32 cellular contexts compared by ENCODE assay signal in genomic region chr10:3511483-3511882, GRCh38.
"Had no signal": no experiment of that assay in that cellular context is flagged by ENCODE, and none has a peak within 500 bp of the region (broad histone marks: within the 10 kb centered on the region; RNA-seq: fewer than 3 reads in every experiment).

No MANE protein-coding gene starts in this region.

- DNase-seq: activated CD4-positive, alpha-beta T cell treated with anti-CD3 and anti-CD28 coated beads for 1 hour; activated CD4-positive, alpha-beta T cell treated with anti-CD3 and anti-CD28 coated beads for 48 hours; activated CD4-positive, CD25-positive, alpha-beta regulatory T cell; activated CD8-positive, alpha-beta memory T cell treated with anti-CD3 and anti-CD28 coated beads for 24 hours; activated CD8-positive, alpha-beta memory T cell treated with anti-CD3 and anti-CD28 coated beads, Interleukin-2, amount 10 ng/mL, durations not matched to agents 7 days and 5 days; activated CD8-positive, alpha-beta memory T cell treated with anti-CD3 and anti-CD28 coated beads, Interleukin-2, amount 50 U/mL, for 48 hours; activated effector memory CD4-positive, alpha-beta T cell treated with anti-CD3 and anti-CD28 coated beads, Interleukin-2, amount 50 U/mL, for 16 hours; activated naive CD4-positive, alpha-beta T cell; activated naive CD8-positive, alpha-beta T cell treated with anti-CD3 and anti-CD28 coated beads, Interleukin-2, amount 10 ng/mL, durations not matched to agents 7 days and 5 days; activated T-cell treated with anti-CD3 and anti-CD28 coated beads, Interleukin-2, amount 50 U/mL, for 48 hours; amygdala; MM.1S; MV-4-11; NCI-H1092; NCI-H1436 treated with DMSO at 0.1 percent for 48 hours; NCI-H1694 treated with DMSO at 0.1 percent for 48 hours; NCI-H2029 treated with DMSO at 0.1 percent for 48 hours; NCI-H2107; NCI-H510A; NCI-H748 treated with DMSO at 0.1 percent for 48 hours; NK-92 treated with Interleukin-12 subunit alpha and Interleukin-12 subunit beta, amount 100 ng/mL, for 24 hours; PC-3; SIG-M5; T1000; WERI-Rb-1 had no signal

- H3K4me3 ChIP-seq: ascending aorta, cardiac muscle cell had no signal

- H3K27ac Mint-ChIP-seq: activated CD4-positive, alpha-beta memory T cell treated with anti-CD3 and anti-CD28 coated beads, Interleukin-2, amount 10 ng/mL, durations not matched to agents 7 days and 5 days; activated CD8-positive, alpha-beta memory T cell treated with anti-CD3 and anti-CD28 coated beads, Interleukin-2, amount 10 ng/mL, durations not matched to agents 7 days and 5 days; activated naive CD4-positive, alpha-beta T cell treated with anti-CD3 and anti-CD28 coated beads, Interleukin-2, amount 50 U/mL, for 24 hours; activated naive CD8-positive, alpha-beta T cell treated with anti-CD3 and anti-CD28 coated beads, Interleukin-2, amount 10 ng/mL, durations not matched to agents 7 days and 5 days had no signal

- H3K36me3 ChIP-seq: ascending aorta, cardiac muscle cell, WERI-Rb-1 had no signal

- H3K27me3 ChIP-seq: ascending aorta, cardiac muscle cell had no signal

- H3K27ac ChIP-seq: ascending aorta, cardiac muscle cell, RWPE1, WERI-Rb-1 had no signal

- ATAC-seq: activated CD8-positive, alpha-beta memory T cell treated with anti-CD3 and anti-CD28 coated beads, Interleukin-2, amount 10 ng/mL, durations not matched to agents 7 days and 5 days; PC-3; Right ventricle myocardium inferior had no signal

- H3K9me3 Mint-ChIP-seq: activated naive CD4-positive, alpha-beta T cell treated with anti-CD3 and anti-CD28 coated beads, Interleukin-2, amount 50 U/mL, for 24 hours; central memory CD8-positive, alpha-beta T cell had no signal

- H3K4me1 ChIP-seq: ascending aorta had no signal

- H3K27me3 Mint-ChIP-seq: activated CD4-positive, alpha-beta memory T cell treated with anti-CD3 and anti-CD28 coated beads, Interleukin-2, amount 10 ng/mL, durations not matched to agents 7 days and 5 days; activated CD8-positive, alpha-beta memory T cell treated with anti-CD3 and anti-CD28 coated beads, Interleukin-2, amount 10 ng/mL, durations not matched to agents 7 days and 5 days; activated naive CD4-positive, alpha-beta T cell treated with anti-CD3 and anti-CD28 coated beads, Interleukin-2, amount 50 U/mL, for 24 hours had no signal

- H3K36me3 Mint-ChIP-seq: activated CD8-positive, alpha-beta memory T cell treated with anti-CD3 and anti-CD28 coated beads, Interleukin-2, amount 10 ng/mL, durations not matched to agents 7 days and 5 days; activated naive CD4-positive, alpha-beta T cell treated with anti-CD3 and anti-CD28 coated beads, Interleukin-2, amount 50 U/mL, for 24 hours; activated naive CD8-positive, alpha-beta T cell treated with anti-CD3 and anti-CD28 coated beads, Interleukin-2, amount 10 ng/mL, durations not matched to agents 7 days and 5 days had no signal

- H3K4me3 Mint-ChIP-seq: activated CD4-positive, alpha-beta memory T cell treated with anti-CD3 and anti-CD28 coated beads, Interleukin-2, amount 10 ng/mL, durations not matched to agents 7 days and 5 days; activated CD8-positive, alpha-beta memory T cell treated with anti-CD3 and anti-CD28 coated beads, Interleukin-2, amount 10 ng/mL, durations not matched to agents 7 days and 5 days; activated naive CD4-positive, alpha-beta T cell treated with anti-CD3 and anti-CD28 coated beads, Interleukin-2, amount 50 U/mL, for 24 hours; activated naive CD8-positive, alpha-beta T cell treated with anti-CD3 and anti-CD28 coated beads, Interleukin-2, amount 10 ng/mL, durations not matched to agents 7 days and 5 days; central memory CD8-positive, alpha-beta T cell had no signal

- H3K9me3 ChIP-seq: ascending aorta had no signal
